8 cellular contexts compared by ENCODE assay signal in the genomic region with DNA sequence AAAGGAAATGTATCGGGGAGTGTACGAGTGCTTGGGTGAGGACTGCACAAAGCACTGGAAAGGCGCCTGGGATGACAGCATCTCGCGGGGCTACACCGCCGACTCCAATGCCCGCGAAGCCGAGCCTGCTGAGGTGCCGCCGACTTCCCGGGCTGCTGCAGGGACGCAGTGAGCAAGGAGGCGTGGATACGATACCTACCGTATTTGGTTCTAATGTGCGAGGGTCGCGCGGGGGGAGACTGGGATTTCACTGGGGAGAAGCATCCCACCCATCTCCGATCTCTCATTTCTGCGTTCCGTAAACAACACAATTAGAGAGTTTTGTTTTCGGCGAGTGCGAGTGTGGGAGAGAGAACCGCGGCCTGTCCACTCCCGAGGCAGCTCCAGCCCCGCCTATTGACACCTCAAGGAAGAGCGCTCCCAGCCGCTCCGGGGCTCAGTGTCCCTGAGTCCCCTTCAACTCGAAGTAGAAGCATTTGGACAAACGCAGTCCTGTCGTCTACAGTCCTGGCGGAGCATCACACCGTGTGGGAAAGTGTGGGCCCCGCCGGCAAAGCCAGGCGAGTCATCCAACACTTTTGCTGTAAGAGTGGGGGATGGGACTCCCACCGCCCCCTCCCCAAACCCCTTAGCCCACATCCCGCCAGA. TPM values are rescaled to one million over a fixed set of nuclear protein-coding genes. Genes with fewer than 3 reads are reported as not detected.
A peak's percentile ranks its signal among the peaks of the same experiment; 100 is the strongest.
DNase-seq lines count a peak whose midpoint lies in the region; ATAC-seq and TF ChIP-seq lines count a peak whose summit lies in the region.

No MANE protein-coding gene starts in this region.

- ATAC-seq in GM21360 (IDR thresholded peaks at IDR 0.05; ENCODE audit: unreplicated experiment), result peak; percentile 6

- H3K36me3 ChIP-seq in HUES6 (ENCODE audit: control insufficient read depth, insufficient read depth, low read length) (no peaks in the 10 kb centered on the region), WERI-Rb-1 (no peaks in the 10 kb centered on the region), neural progenitor cell (no peaks in the 10 kb centered on the region)

- H3K9me3 ChIP-seq in HUES6 (ENCODE audit: control insufficient read depth, insufficient read depth, low read depth, low read length) (no peaks in the 10 kb centered on the region), WERI-Rb-1 (ENCODE audit: severe bottlenecking) (no peaks in the 10 kb centered on the region), neural progenitor cell (ENCODE audit: low read depth) (no peaks in the 10 kb centered on the region)

- DNase-seq in Caki2 (ENCODE audit: low read depth) (peak; percentile 75), WERI-Rb-1 (peak; percentile 46), fibroblast of peridontal ligament (ENCODE audit: extremely low read depth) (peak; percentile 21), neural progenitor cell (ENCODE audit: low spot score) (peak; percentile 71), foreskin melanocyte (no peak)
- no peak for DNase-seq in stimulated activated CD4-positive, alpha-beta T cell treated with anti-CD3 and anti-CD28 coated beads, Interleukin-4, amount 100 ng/mL, for 24 hours

- no peaks in the 10 kb centered on the region for H3K79me2 ChIP-seq in neural progenitor cell (ENCODE audit: low read depth)

- H3K9me3 Mint-ChIP-seq in neural progenitor cell, result no peaks in the 10 kb centered on the region

- H3K36me3 Mint-ChIP-seq in neural progenitor cell, result no peaks in the 10 kb centered on the region

- in situ Hi-C loops in Caki2 (cut with HindIII; ENCODE audit: low pct_unique_long_range_greater_than_20kb, low sequenced_read_pairs), result no loop called here

- H3K27ac Mint-ChIP-seq in neural progenitor cell, result peak overlapping the region; percentile 92

- peak overlapping the region; percentile 89 for H3K4me3 ChIP-seq in HUES6 (ENCODE audit: low read depth, low read length)
- peak overlapping the region; percentile 48 for H3K4me3 ChIP-seq in WERI-Rb-1 (ENCODE audit: low read depth, low read length)
- H3K4me3 ChIP-seq in neural progenitor cell, result peak overlapping the region; percentile 86

- H3K4me1 ChIP-seq in HUES6 (ENCODE audit: control insufficient read depth, insufficient read depth, low read length) (peaks cover 51% of the 10 kb centered on the region), neural progenitor cell (peaks cover 63% of the 10 kb centered on the region)

- peaks cover 15% of the 10 kb centered on the region for H4K20me1 ChIP-seq in neural progenitor cell (ENCODE audit: low read depth)

- TF ChIP-seq CTCF in WERI-Rb-1 (IDR thresholded peaks at IDR 0.05; ENCODE audit: low read depth, low read length) (no peak), neural progenitor cell (IDR thresholded peaks at IDR 0.05) (no peak)

- peaks cover 67% of the 10 kb centered on the region for H3K4me1 Mint-ChIP-seq in neural progenitor cell

- H3F3A ChIP-seq in neural progenitor cell (ENCODE audit: low read depth), result peaks cover 75% of the 10 kb centered on the region

- no peak overlapping the region for H3K27ac ChIP-seq in HUES6 (ENCODE audit: low read depth, low read length)
- H3K27ac ChIP-seq in WERI-Rb-1, result no peak overlapping the region; the same call in 1 of the 2 replicates
- no peak overlapping the region for H3K27ac ChIP-seq in neural progenitor cell

- H3K4me2 ChIP-seq in neural progenitor cell, result peak overlapping the region; percentile 95

- H2AFZ ChIP-seq in neural progenitor cell (replicated peaks), result peak overlapping the region; percentile 56

- H3K9ac ChIP-seq in HUES6 (ENCODE audit: low read length) (peak overlapping the region; percentile 74), neural progenitor cell (no peak overlapping the region)

- H3K27me3 ChIP-seq in HUES6 (ENCODE audit: control insufficient read depth, insufficient read depth, low read length), result peaks cover 83% of the 10 kb centered on the region
- H3K27me3 ChIP-seq in WERI-Rb-1 (ENCODE audit: insufficient read depth, low read depth, severe bottlenecking), result peaks cover 44% of the 10 kb centered on the region
- H3K27me3 ChIP-seq in neural progenitor cell, result peaks cover 77% of the 10 kb centered on the region

- peak overlapping the region; percentile 94 for H3K4me3 Mint-ChIP-seq in neural progenitor cell

- peaks cover 55% of the 10 kb centered on the region for H3K27me3 Mint-ChIP-seq in neural progenitor cell (ENCODE audit: insufficient read depth, low read depth)

RNA-seq across cellular contexts. Expression of a gene that starts 1.8 kb away (rescaled TPM):
- total RNA-seq in Caki2 (2014; rRNA removed; shearing (Covaris generic); ENCODE audit: low replicate concordance), result 1.1 and 3.6 TPM in 2 replicates
- total RNA-seq in neural progenitor cell (ENCODE audit: low replicate concordance), result 5.2 and 7.8 TPM in 2 replicates

Comparison
In these comparisons a context has a peak if more than half of its experiments do, and no peak if none do; other contexts are left out.
1. DNase-seq: peak in Caki2 (single experiment), WERI-Rb-1 (single experiment), fibroblast of peridontal ligament (single experiment) and neural progenitor cell (single experiment); none in stimulated activated CD4-positive, alpha-beta T cell treated with anti-CD3 and anti-CD28 coated beads, Interleukin-4, amount 100 ng/mL, for 24 hours (single experiment) and foreskin melanocyte (single experiment).
2. Peak in every context shown above with its lines, with median percentiles within 50 percentile points of each other: H3K4me3 ChIP-seq.